ENCODE assay signal across 21 cellular contexts in the genomic region with DNA sequence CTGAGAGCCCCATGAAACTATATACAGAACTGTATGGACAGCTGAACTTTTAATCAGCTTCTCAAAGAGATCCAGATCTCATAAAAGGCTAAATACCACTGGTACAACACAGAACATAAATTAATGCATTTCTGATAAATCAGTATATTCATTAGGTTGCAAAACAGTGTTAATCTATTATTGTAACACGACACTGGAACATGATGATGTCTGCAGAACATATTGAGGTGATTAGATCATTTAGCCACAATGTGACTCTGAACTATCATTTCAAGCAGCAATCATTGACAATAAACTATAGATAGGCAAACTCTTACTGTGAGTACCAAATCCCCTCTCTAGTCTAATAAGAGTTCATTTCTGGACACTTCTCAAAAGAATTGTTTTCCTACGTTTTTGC. TPM values are rescaled to one million over a fixed set of nuclear protein-coding genes. Genes with fewer than 3 reads are reported as not detected.
A peak's percentile ranks its signal among the peaks of the same experiment; 100 is the strongest.
DNase-seq lines count a peak whose midpoint lies in the region; ATAC-seq, FAIRE-seq and TF ChIP-seq lines count a peak whose summit lies in the region.
"Had no signal": no experiment of that assay in that cellular context is flagged by ENCODE, and none has a peak within 500 bp of the region (broad histone marks: within the 10 kb centered on the region; RNA-seq: fewer than 3 reads in every experiment).

No MANE protein-coding gene starts in this region.

- TF ChIP-seq CTCF in astrocyte (IDR thresholded peaks at IDR 0.05; ENCODE audit: insufficient read depth, low read depth, low read length), result no peak
- TF ChIP-seq CTCF in fibroblast of pulmonary artery (IDR thresholded peaks at IDR 0.05; ENCODE audit: low read length, missing control alignments), result no peak
- TF ChIP-seq CTCF in osteoblast (IDR thresholded peaks at IDR 0.05; ENCODE audit: extremely low read depth, low read depth, low read length), result no peak
- TF ChIP-seq CTCF in right atrium auricular region (IDR thresholded peaks at IDR 0.05), result no peak

- H3K4me1 ChIP-seq in astrocyte (ENCODE audit: insufficient read depth, low read length) (peaks cover 13% of the 10 kb centered on the region), osteoblast (ENCODE audit: insufficient read depth, low read length) (peaks cover 15% of the 10 kb centered on the region), Karpas-422 (ENCODE audit: low read length) (no peaks in the 10 kb centered on the region), right atrium auricular region (peaks cover 0 to 26% of the 10 kb centered on the region in 2 donors)
- H3K4me1 ChIP-seq: foreskin keratinocyte, SJCRH30 had no signal

- no peaks in the 10 kb centered on the region for H3K27me3 Mint-ChIP-seq in astrocyte (ENCODE audit: low read depth, unreplicated experiment)
- H3K27me3 Mint-ChIP-seq: type B pancreatic cell had no signal

- H2AFZ ChIP-seq in astrocyte (ENCODE audit: low read depth, low read length), result no peak overlapping the region
- no peak overlapping the region for H2AFZ ChIP-seq in osteoblast (ENCODE audit: low read length)
- H2AFZ ChIP-seq in Karpas-422 (ENCODE audit: low read length), result no peak overlapping the region

- no peak overlapping the region for H3K27ac ChIP-seq in astrocyte (ENCODE audit: low read depth, low read length)
- H3K27ac ChIP-seq in osteoblast (ENCODE audit: low read depth, low read length), result peak overlapping the region; percentile 73
- H3K27ac ChIP-seq in Karpas-422 (ENCODE audit: low read length), result no peak overlapping the region
- H3K27ac ChIP-seq in right atrium auricular region, result no peak overlapping the region
- H3K27ac ChIP-seq: cardiac muscle cell, foreskin keratinocyte, SJCRH30 had no signal

- H3K79me2 ChIP-seq in astrocyte (ENCODE audit: insufficient read depth, low read length), result no peaks in the 10 kb centered on the region
- H3K79me2 ChIP-seq in osteoblast (ENCODE audit: insufficient read depth, low read length), result no peaks in the 10 kb centered on the region
- H3K79me2 ChIP-seq in Karpas-422 (ENCODE audit: low read length), result no peaks in the 10 kb centered on the region

- no peaks in the 10 kb centered on the region for H3K9me3 Mint-ChIP-seq in astrocyte (ENCODE audit: unreplicated experiment)

- H3K4me1 Mint-ChIP-seq in astrocyte (ENCODE audit: low read depth, unreplicated experiment), result peaks cover 33% of the 10 kb centered on the region

- H3K36me3 Mint-ChIP-seq in astrocyte (ENCODE audit: low read depth, unreplicated experiment), result peaks cover 2% of the 10 kb centered on the region

- H3K27me3 ChIP-seq in astrocyte (ENCODE audit: insufficient read depth, low read length), result no peaks in the 10 kb centered on the region
- no peaks in the 10 kb centered on the region for H3K27me3 ChIP-seq in osteoblast (ENCODE audit: insufficient read depth, low read length)
- H3K27me3 ChIP-seq in Karpas-422 (ENCODE audit: low read length), result no peaks in the 10 kb centered on the region
- no peaks in the 10 kb centered on the region for H3K27me3 ChIP-seq in right atrium auricular region
- H3K27me3 ChIP-seq: cardiac muscle cell, foreskin keratinocyte, SJCRH30, stomach had no signal

- H4K20me1 ChIP-seq in astrocyte (ENCODE audit: insufficient read depth, low read length) (no peaks in the 10 kb centered on the region), osteoblast (ENCODE audit: insufficient read depth, low read length) (no peaks in the 10 kb centered on the region), Karpas-422 (ENCODE audit: insufficient read depth, low read depth, low read length) (no peaks in the 10 kb centered on the region)

- peak; percentile 8 for DNase-seq in AG20443 (ENCODE audit: low spot score)
- peak; percentile 65 for DNase-seq in astrocyte (ENCODE audit: low read depth)
- DNase-seq in fibroblast of pulmonary artery (ENCODE audit: low read depth), result peak; percentile 16
- no peak for DNase-seq in osteoblast (ENCODE audit: insufficient read length, low spot score, missing footprints)
- DNase-seq in SHP77 treated with DMSO at 0.1 percent for 48 hours (lab: John Stamatoyannopoulos, UW), result no peak
- no peak for DNase-seq in Karpas-422
- no peak for DNase-seq in right atrium auricular region (ENCODE audit: low spot score)
- DNase-seq: activated CD8-positive, alpha-beta T cell treated with anti-CD3 and anti-CD28 coated beads, Interleukin-2, amount 10 ng/mL, durations not matched to agents 7 days and 5 days; activated gamma-delta T cell; foreskin keratinocyte; KBM-7; NCI-H510A treated with DMSO at 0.1 percent for 48 hours; SJCRH30; stimulated activated CD8-positive, alpha-beta memory T cell treated with anti-CD3 and anti-CD28 coated beads, Interleukin-4, amount 100 ng/mL, for 48 hours; stomach had no signal

- no peak for ATAC-seq in HG03378 (IDR thresholded peaks at IDR 0.05; ENCODE audit: unreplicated experiment)
- ATAC-seq: A549; activated CD8-positive, alpha-beta T cell treated with anti-CD3 and anti-CD28 coated beads, Interleukin-2, amount 10 ng/mL, durations not matched to agents 7 days and 5 days had no signal

- peak overlapping the region; percentile 98 for H3K27ac Mint-ChIP-seq in astrocyte (ENCODE audit: unreplicated experiment)
- H3K27ac Mint-ChIP-seq: activated CD8-positive, alpha-beta T cell treated with anti-CD3 and anti-CD28 coated beads, Interleukin-2, amount 10 ng/mL, durations not matched to agents 7 days and 5 days; type B pancreatic cell had no signal

- no peak overlapping the region for H3K4me3 ChIP-seq in astrocyte (ENCODE audit: insufficient read depth, low read depth, low read length)
- no peak overlapping the region for H3K4me3 ChIP-seq in fibroblast of pulmonary artery (replicated peaks; ENCODE audit: low read depth, low read length)
- H3K4me3 ChIP-seq in osteoblast (ENCODE audit: insufficient read depth, low read length), result no peak overlapping the region
- H3K4me3 ChIP-seq in Karpas-422 (ENCODE audit: low read length), result no peak overlapping the region
- no peak overlapping the region for H3K4me3 ChIP-seq in right atrium auricular region
- H3K4me3 ChIP-seq: A549, cardiac muscle cell, SJCRH30, stomach had no signal

- no peaks in the 10 kb centered on the region for H3K36me3 ChIP-seq in astrocyte (ENCODE audit: insufficient read depth, low read length)
- no peaks in the 10 kb centered on the region for H3K36me3 ChIP-seq in osteoblast (ENCODE audit: insufficient read depth, low read length)
- H3K36me3 ChIP-seq in Karpas-422 (ENCODE audit: insufficient read depth, low read length), result no peaks in the 10 kb centered on the region
- H3K36me3 ChIP-seq in right atrium auricular region, result peaks cover 18% of the 10 kb centered on the region
- H3K36me3 ChIP-seq: cardiac muscle cell, SJCRH30 had no signal

- H3K9me2 ChIP-seq in Karpas-422 (replicated peaks; ENCODE audit: insufficient read depth, low read length), result no peaks in the 10 kb centered on the region

- H3K9ac ChIP-seq in astrocyte (ENCODE audit: low read length), result no peak overlapping the region
- H3K9ac ChIP-seq in Karpas-422 (ENCODE audit: low read length), result no peak overlapping the region

- peak; percentile 17 for FAIRE-seq in astrocyte (lab: Jason Lieb, UNC)
- FAIRE-seq: A549, G401.6 had no signal

- no peak overlapping the region for H3K4me3 Mint-ChIP-seq in astrocyte (ENCODE audit: unreplicated experiment)
- H3K4me3 Mint-ChIP-seq: activated CD8-positive, alpha-beta T cell treated with anti-CD3 and anti-CD28 coated beads, Interleukin-2, amount 10 ng/mL, durations not matched to agents 7 days and 5 days; type B pancreatic cell had no signal

- H3K4me2 ChIP-seq in astrocyte (ENCODE audit: low read length) (no peak overlapping the region), osteoblast (ENCODE audit: insufficient read depth, low read length) (no peak overlapping the region), Karpas-422 (ENCODE audit: low read depth, low read length, poor library complexity, severe bottlenecking) (no peak overlapping the region)
- H3K4me2 ChIP-seq: A549 had no signal

- H3K9me3 ChIP-seq in astrocyte (ENCODE audit: insufficient read depth, low read depth, low read length) (no peaks in the 10 kb centered on the region), osteoblast (ENCODE audit: low read depth, low read length) (no peaks in the 10 kb centered on the region), Karpas-422 (ENCODE audit: low read length) (no peaks in the 10 kb centered on the region), right atrium auricular region (no peaks in the 10 kb centered on the region)
- H3K9me3 ChIP-seq: A549, SJCRH30, stomach had no signal

RNA-seq across cellular contexts. Expression of gene GASK1B, which starts 50.3 kb away (rescaled TPM):
- total RNA-seq in astrocyte (25.8 and 34.2 TPM in 2 replicates), osteoblast (35.4 and 42.0 TPM in 2 replicates), right atrium auricular region (10 to 100 TPM; 49.9 to 56.9 TPM)
- not detected in 2 replicates for total RNA-seq in Karpas-422 (2014; rRNA removed; shearing (Covaris generic); ENCODE audit: low replicate concordance)
- total RNA-seq: activated CD8-positive, alpha-beta T cell treated with anti-CD3 and anti-CD28 coated beads, Interleukin-2, amount 10 ng/mL, durations not matched to agents 7 days and 5 days; T-helper 1 cell treated with Interleukin-12 subunit alpha and Interleukin-12 subunit beta and Interleukin-4 antibody, amounts not matched to agents 30 ng/mL and 1 ng/mL, for 36 hours had no signal

Comparison
In these comparisons a context has a peak if more than half of its experiments do, and no peak if none do; other contexts are left out.
1. DNase-seq: peak in AG20443 (single experiment), astrocyte (single experiment) and fibroblast of pulmonary artery (single experiment); none in osteoblast (single experiment), SHP77 treated with DMSO at 0.1 percent for 48 hours (single experiment), Karpas-422 (single experiment) and right atrium auricular region (single experiment).
2. RNA of gene GASK1B, which starts 50.3 kb away (total RNA-seq): 49.9 to 56.9 TPM in right atrium auricular region, 35.4 to 42.0 TPM in osteoblast and 25.8 to 34.2 TPM in astrocyte; not detected in Karpas-422; every median in the first group is over 10 times any median in the second.